13 cellular contexts compared by ENCODE assay signal in genomic region chr2:201465524-201465971, GRCh38. TPM values are rescaled to one million over a fixed set of nuclear protein-coding genes. Genes with fewer than 3 reads are reported as not detected.
DNase-seq lines count a peak whose midpoint lies in the region; ATAC-seq, FAIRE-seq and TF ChIP-seq lines count a peak whose summit lies in the region.
"Had no signal": no experiment of that assay in that cellular context is flagged by ENCODE, and none has a peak within 500 bp of the region (broad histone marks: within the 10 kb centered on the region; RNA-seq: fewer than 3 reads in every experiment).

No MANE protein-coding gene starts in this region.

- H3K27ac Mint-ChIP-seq in immature natural killer cell: no peak overlapping the region

- TF ChIP-seq CTCF in C4-2B (conservative IDR thresholded peaks at IDR 0.05) (no peak), SK-N-SH (IDR thresholded peaks at IDR 0.05) (no peak), prostate gland (IDR thresholded peaks at IDR 0.05) (no peak)

- no peak for TF ChIP-seq RAD21 in SK-N-SH (IDR thresholded peaks at IDR 0.05; ENCODE audit: low read length)

- CTCF ChIA-PET in SK-N-SH (lab: Yijun Ruan, JAX): interaction anchor here (1.1 kb wide), 1 partner anchor 13 kb away, joined by 4 read pairs; the partner anchor contains the start of gene STRADB

- H3K27me3 ChIP-seq in SK-N-SH (ENCODE audit: insufficient read depth) (no peaks in the 10 kb centered on the region), prostate gland (replicated peaks; ENCODE audit: insufficient read depth) (no peaks in the 10 kb centered on the region)

- peaks cover 23% of the 10 kb centered on the region for H3F3A ChIP-seq in SK-N-SH (replicated peaks; ENCODE audit: insufficient read depth)

- POLR2A ChIA-PET in SK-N-SH (lab: Yijun Ruan, JAX): no interaction called here

- H3K4me2 ChIP-seq in SK-N-SH: peak overlapping the region; percentile 45

- H3K9me2 ChIP-seq in SK-N-SH: no peaks in the 10 kb centered on the region

- ATAC-seq in HG03378 (IDR thresholded peaks at IDR 0.05; ENCODE audit: unreplicated experiment) (no peak), GM19023 (IDR thresholded peaks at IDR 0.05; ENCODE audit: unreplicated experiment) (no peak)

- H3K9me3 ChIP-seq in SK-N-SH (no peaks in the 10 kb centered on the region), prostate gland (no peaks in the 10 kb centered on the region)

- H3K27ac ChIP-seq in C4-2B: peak overlapping the region; percentile 90
- peak overlapping the region; percentile 86 to 90 for H3K27ac ChIP-seq in SK-N-SH (ENCODE audit: low read depth in 2 of 2, low read length in 1 of 2)
- H3K27ac ChIP-seq in prostate gland: peak overlapping the region; percentile 83 to 88

- WGBS in SK-N-SH (ENCODE audit: low lambda C conversion rate): 83% methylated on average over 2 of the region's 2 CpGs
- WGBS in prostate gland: 50% methylated on average over 2 of the region's 2 CpGs

- H3K36me3 ChIP-seq in SK-N-SH (replicated peaks in 1 of 2; ENCODE audit: control insufficient read depth in 1 of 2, insufficient read depth in 2 of 2, low read length in 1 of 2): peaks cover 52 to 58% of the 10 kb centered on the region in 2 experiments
- H3K36me3 ChIP-seq in prostate gland: no peaks in the 10 kb centered on the region

- TF ChIP-seq POLR2A in prostate gland (IDR thresholded peaks at IDR 0.05): no peak

- H3K9ac ChIP-seq in SK-N-SH: peak overlapping the region; percentile 4; the same call in 1 of the 2 replicates

- peaks cover 0 to 1% (median 0%) of the 10 kb centered on the region in 3 donors for H3K27me3 Mint-ChIP-seq in immature natural killer cell (ENCODE audit: low read depth in 3 of 3)

- H3K4me3 ChIP-seq in SK-N-SH (ENCODE audit: low read depth in 2 of 2, low read length in 1 of 2): no peak overlapping the region
- H3K4me3 ChIP-seq in prostate gland: no peak overlapping the region

- H4K20me1 ChIP-seq in SK-N-SH (ENCODE audit: insufficient read depth): no peaks in the 10 kb centered on the region

- intact Hi-C loops in prostate gland (cut with DNase I): loop anchor here (5.0 kb wide), 1 partner anchor 53 kb away; no protein-coding TSS in a partner anchor

- no peaks in the 10 kb centered on the region for H3K9me3 Mint-ChIP-seq in immature natural killer cell

- H3K79me2 ChIP-seq in SK-N-SH (ENCODE audit: insufficient read depth): no peaks in the 10 kb centered on the region

- no peaks in the 10 kb centered on the region for H3K4me1 Mint-ChIP-seq in immature natural killer cell

- peak overlapping the region; percentile 14; the same call in 1 of the 2 replicates for H2AFZ ChIP-seq in SK-N-SH (ENCODE audit: low read depth)

- no peak for TF ChIP-seq EP300 in SK-N-SH (IDR thresholded peaks at IDR 0.05; ENCODE audit: borderline replicate concordance in 1 of 2, low read depth in 1 of 2, low read length in 1 of 2)

- H3K36me3 Mint-ChIP-seq in immature natural killer cell: peaks cover 45 to 60% (median 48%) of the 10 kb centered on the region in 3 donors

- no peak for FAIRE-seq in GM19239 (lab: Jason Lieb, UNC)

- peaks cover 21% of the 10 kb centered on the region in 2 experiments for H3K4me1 ChIP-seq in SK-N-SH (ENCODE audit: control insufficient read depth in 1 of 2, insufficient read depth in 2 of 2, low read depth in 1 of 2, low read length in 1 of 2)
- H3K4me1 ChIP-seq in prostate gland (replicated peaks): peaks cover 12% of the 10 kb centered on the region

- DNase-seq in SK-N-SH (no peak), globus pallidus (ENCODE audit: low spot score) (peak; percentile 60), prostate gland (ENCODE audit: low spot score) (no peak), GM19239 (ENCODE audit: insufficient read length, low spot score) (no peak), immature natural killer cell (no peak)
- DNase-seq: activated CD4-positive, alpha-beta T cell treated with anti-CD3 and anti-CD28 coated beads for 1 hour; activated naive CD4-positive, alpha-beta T cell treated with anti-CD3 and anti-CD28 coated beads, Interleukin-2, amount 50 U/mL, for 16 hours; kidney glomerular epithelial cell; NCI-H2081 treated with DMSO at 0.1 percent for 48 hours; SIG-M5 had no signal

- no peak overlapping the region for H3K4me3 Mint-ChIP-seq in immature natural killer cell

TF ChIP-seq in SK-N-SH, 30 proteins besides CTCF, POLR2A, EP300 and RAD21:
- TF ChIP-seq NFIC (IDR thresholded peaks at IDR 0.05; ENCODE audit: borderline replicate concordance): 0 out of 2 replicates have a peak, but pooled peaks have one; percentile 18
- TF ChIP-seq TEAD4 (IDR thresholded peaks at IDR 0.05; ENCODE audit: borderline replicate concordance, insufficient read depth): no peak

RNA-seq across cellular contexts. Expression of gene STRADB, which starts 14.0 kb away (rescaled TPM):
- polyA plus RNA-seq in SK-N-SH (2012; rRNA removed) (27.0 and 33.6 TPM in 2 replicates), immature natural killer cell (10 to 100 TPM; 21.9 to 36.6 (median 32.5) TPM)
- polyA plus RNA-seq in SK-N-SH (2012; cell fraction: cytosol; rRNA removed): 36.9 and 37.8 TPM in 2 replicates
- 22.3 and 42.9 TPM in 2 replicates for polyA plus RNA-seq in SK-N-SH (2012; cell fraction: nucleus; rRNA removed)
- total RNA-seq in prostate gland: 10 to 100 TPM; 20.4 to 29.8 TPM

RNA-seq across cellular contexts. Expression of gene TRAK2, which starts 14.3 kb away (rescaled TPM):
- 10.4 and 14.6 TPM in 2 replicates for polyA plus RNA-seq in SK-N-SH (2012; rRNA removed)
- polyA plus RNA-seq in SK-N-SH (2012; cell fraction: cytosol; rRNA removed): 15.7 and 16.1 TPM in 2 replicates
- polyA plus RNA-seq in SK-N-SH (2012; cell fraction: nucleus; rRNA removed): 7.5 and 14.7 TPM in 2 replicates
- total RNA-seq in prostate gland: 10 to 100 TPM; 16.9 to 18.9 TPM
- polyA plus RNA-seq in immature natural killer cell: 10 to 100 TPM; 14.4 to 35.7 (median 18.7) TPM
